ENCODE assay signal across 2 cellular contexts in the genomic region with DNA sequence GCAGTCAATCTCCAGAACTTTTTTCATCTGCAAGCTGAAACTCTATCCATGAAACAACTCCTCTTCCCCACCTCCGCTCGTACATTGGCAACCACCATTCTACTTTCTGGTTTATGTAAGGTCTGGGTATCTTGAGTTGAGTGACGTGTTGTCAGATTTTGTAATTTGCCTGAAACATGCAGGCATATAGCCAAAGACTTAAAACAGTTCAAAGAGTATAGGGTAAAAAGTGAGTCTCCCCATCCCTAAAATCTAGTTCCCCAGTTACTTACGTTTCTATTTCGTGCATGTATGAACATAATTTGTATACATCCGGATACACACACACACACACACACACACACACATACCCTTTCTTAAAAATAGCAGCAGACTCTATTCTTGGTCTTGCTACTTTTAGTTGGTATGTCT.
TF ChIP-seq lines count a peak whose summit lies in the region.

No MANE protein-coding gene starts in this region.

TF ChIP-seq in endothelial cell of umbilical vein, 7 proteins besides CTCF, POLR2A, EP300 and RAD21 (continued from another document):
- TF ChIP-seq POLR2AphosphoS5 (IDR thresholded peaks at IDR 0.05; ENCODE audit: insufficient read depth, low read depth, low read length) (no peak), MAX (IDR thresholded peaks at IDR 0.05; ENCODE audit: insufficient read depth, insufficient read length) (no peak), EZH2 (IDR thresholded peaks at IDR 0.05; ENCODE audit: borderline replicate concordance, low read depth, low read length, severe bottlenecking) (no peak), JUN (IDR thresholded peaks at IDR 0.05; ENCODE audit: borderline replicate concordance, insufficient read depth, insufficient read length, low read depth) (no peak), FOS (IDR thresholded peaks at IDR 0.05; ENCODE audit: borderline replicate concordance, insufficient read depth, low read length) (no peak), GATA2 (IDR thresholded peaks at IDR 0.05; ENCODE audit: insufficient read depth, insufficient read length, low read depth, low read length) (no peak)

TF ChIP-seq in neural cell, 6 proteins besides CTCF, POLR2A, EP300 and RAD21:
- TF ChIP-seq EZH2 (IDR thresholded peaks at IDR 0.05; ENCODE audit: borderline replicate concordance, insufficient read depth, low read length, poor library complexity, severe bottlenecking) = no peak
- TF ChIP-seq MXI1 (conservative IDR thresholded peaks at IDR 0.05; ENCODE audit: poor library complexity, severe bottlenecking) = no peak
- TF ChIP-seq POLR2AphosphoS5 (IDR thresholded peaks at IDR 0.05) = no peak
- TF ChIP-seq SMC3 (conservative IDR thresholded peaks at IDR 0.05; ENCODE audit: poor library complexity) = no peak
- TF ChIP-seq, protein P1, sequence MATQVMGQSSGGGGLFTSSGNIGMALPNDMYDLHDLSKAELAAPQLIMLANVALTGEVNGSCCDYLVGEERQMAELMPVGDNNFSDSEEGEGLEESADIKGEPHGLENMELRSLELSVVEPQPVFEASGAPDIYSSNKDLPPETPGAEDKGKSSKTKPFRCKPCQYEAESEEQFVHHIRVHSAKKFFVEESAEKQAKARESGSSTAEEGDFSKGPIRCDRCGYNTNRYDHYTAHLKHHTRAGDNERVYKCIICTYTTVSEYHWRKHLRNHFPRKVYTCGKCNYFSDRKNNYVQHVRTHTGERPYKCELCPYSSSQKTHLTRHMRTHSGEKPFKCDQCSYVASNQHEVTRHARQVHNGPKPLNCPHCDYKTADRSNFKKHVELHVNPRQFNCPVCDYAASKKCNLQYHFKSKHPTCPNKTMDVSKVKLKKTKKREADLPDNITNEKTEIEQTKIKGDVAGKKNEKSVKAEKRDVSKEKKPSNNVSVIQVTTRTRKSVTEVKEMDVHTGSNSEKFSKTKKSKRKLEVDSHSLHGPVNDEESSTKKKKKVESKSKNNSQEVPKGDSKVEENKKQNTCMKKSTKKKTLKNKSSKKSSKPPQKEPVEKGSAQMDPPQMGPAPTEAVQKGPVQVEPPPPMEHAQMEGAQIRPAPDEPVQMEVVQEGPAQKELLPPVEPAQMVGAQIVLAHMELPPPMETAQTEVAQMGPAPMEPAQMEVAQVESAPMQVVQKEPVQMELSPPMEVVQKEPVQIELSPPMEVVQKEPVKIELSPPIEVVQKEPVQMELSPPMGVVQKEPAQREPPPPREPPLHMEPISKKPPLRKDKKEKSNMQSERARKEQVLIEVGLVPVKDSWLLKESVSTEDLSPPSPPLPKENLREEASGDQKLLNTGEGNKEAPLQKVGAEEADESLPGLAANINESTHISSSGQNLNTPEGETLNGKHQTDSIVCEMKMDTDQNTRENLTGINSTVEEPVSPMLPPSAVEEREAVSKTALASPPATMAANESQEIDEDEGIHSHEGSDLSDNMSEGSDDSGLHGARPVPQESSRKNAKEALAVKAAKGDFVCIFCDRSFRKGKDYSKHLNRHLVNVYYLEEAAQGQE (IDR thresholded peaks at IDR 0.05; ENCODE audit: borderline replicate concordance) = no peak
- TF ChIP-seq TAF1 (IDR thresholded peaks at IDR 0.05; ENCODE audit: low read depth) = no peak
